8 cellular contexts compared by ENCODE assay signal in genomic region chr3:155744091-155744625, GRCh38. TPM values are rescaled to one million over a fixed set of nuclear protein-coding genes. Genes with fewer than 3 reads are reported as not detected.
DNase-seq lines count a peak whose midpoint lies in the region; ATAC-seq, FAIRE-seq and TF ChIP-seq lines count a peak whose summit lies in the region.

No MANE protein-coding gene starts in this region.

- peak overlapping the region; percentile 54 for H3K4me3 ChIP-seq in MG63
- peak overlapping the region; percentile 46 for H3K4me3 ChIP-seq in K562

- intact Hi-C loops in K562 (cut with micrococcal nuclease): no loop called here

- in situ Hi-C loops in K562 (cut with MboI): no loop called here

- no peak for TF ChIP-seq CTCF in K562 (IDR thresholded peaks at IDR 0.05 in 2 of 3, conservative IDR thresholded peaks at IDR 0.05 in 1 of 3; ENCODE audit: insufficient read depth in 2 of 3, low read depth in 1 of 3, low read length in 3 of 3)

- POLR2A ChIA-PET in K562 (lab: Yijun Ruan, JAX): interaction anchor here (0.8 to 1.2 kb wide), 3 partner anchors 8 to 127 kb away, joined by 3 read pairs; no protein-coding TSS in a partner anchor

- peak overlapping the region; percentile 87 for H3K4me2 ChIP-seq in K562 (ENCODE audit: insufficient read depth, low read length)

- H4K20me1 ChIP-seq in K562 (replicated peaks; ENCODE audit: control insufficient read depth, insufficient read depth, low read length): no peaks in the 10 kb centered on the region

- peaks cover 37% of the 10 kb centered on the region for H3K27me3 ChIP-seq in MG63
- no peaks in the 10 kb centered on the region; a peak in 1 of 5 replicates for H3K27me3 ChIP-seq in K562 (ENCODE audit: control insufficient read depth in 2 of 2, insufficient read depth in 2 of 2, low read length in 2 of 2)

- H3K9me3 ChIP-seq in MG63: no peaks in the 10 kb centered on the region
- H3K9me3 ChIP-seq in K562 (replicated peaks; ENCODE audit: control insufficient read depth, insufficient read depth, low read depth, low read length): no peaks in the 10 kb centered on the region

- H3K36me3 ChIP-seq in MG63 (no peaks in the 10 kb centered on the region), K562 (ENCODE audit: control insufficient read depth, insufficient read depth, low read length) (no peaks in the 10 kb centered on the region)

- H2AFZ ChIP-seq in K562 (ENCODE audit: low read depth, low read length): peak overlapping the region; percentile 84

- ATAC-seq in GM21825 (IDR thresholded peaks at IDR 0.05; ENCODE audit: unreplicated experiment): peak; percentile 45
- ATAC-seq in K562: peak; percentile 79

- H3K27ac ChIP-seq in K562 (ENCODE audit: extremely low read depth, low read depth, low read length): no peak overlapping the region; the same call in 2 of the 3 replicates

- CTCF ChIA-PET in K562 (lab: Yijun Ruan, JAX; ENCODE audit: low intra/inter-chr PET ratio): no interaction called here

- TF ChIP-seq EP300 in K562 (IDR thresholded peaks at IDR 0.05; ENCODE audit: low read length): no peak

- no peaks in the 10 kb centered on the region for H3K9me1 ChIP-seq in K562 (ENCODE audit: control insufficient read depth, insufficient read depth, low read length)

- TF ChIP-seq RAD21 in K562 (CRISPR knock-in tag; conservative IDR thresholded peaks at IDR 0.05 in 1 of 2, IDR thresholded peaks at IDR 0.05 in 1 of 2): no peak

- WGBS in K562 (ENCODE audit: insufficient coverage, low coverage, missing lambda C conversion rate): 2% methylated on average over 38 of the region's 46 CpGs

- peaks cover 7 to 17% of the 10 kb centered on the region in 2 experiments; a peak in 4 of 5 replicates for H3K4me1 ChIP-seq in K562 (replicated peaks in 1 of 2; ENCODE audit: control insufficient read depth in 2 of 2, insufficient read depth in 2 of 2, low read length in 2 of 2)

- peak; percentile 84 for DNase-seq in DMS53 (lab: John Stamatoyannopoulos, UW)
- peak; percentile 47 for DNase-seq in MG63
- DNase-seq in SW480 (ENCODE audit: low spot score): peak; percentile 60
- DNase-seq in K562 (ENCODE audit: extremely low read depth in 1 of 4, low spot score in 3 of 4): peak; percentile 74 to 80 (median 78)
- DNase-seq in islet precursor cell: peak; percentile 87
- DNase-seq in stimulated activated CD4-positive, alpha-beta T cell treated with anti-CD3 and anti-CD28 coated beads, Interleukin-12 subunit alpha, Interleukin-12 subunit beta, amount 100 ng/mL, for 4 hours: peak; percentile 48
- DNase-seq in GM19238 (ENCODE audit: insufficient read length, low spot score): no peak

- H3K9ac ChIP-seq in K562 (ENCODE audit: insufficient read depth in 1 of 2, low read depth in 2 of 2, low read length in 2 of 2): peak overlapping the region; percentile 48 to 97

- FAIRE-seq in K562 (lab: Jason Lieb, UNC): no peak

- H3K79me2 ChIP-seq in K562 (ENCODE audit: control insufficient read depth, insufficient read depth, low read length): no peaks in the 10 kb centered on the region

- no peak for TF ChIP-seq POLR2A in K562 (conservative IDR thresholded peaks at IDR 0.05)

- BruUV-seq in K562 (replicated peaks; lab: Mats Ljungman, UMichigan): no TSS peak

TF ChIP-seq in K562, 482 proteins besides CTCF, POLR2A, EP300 and RAD21 (continues in another document):
- TF ChIP-seq GATAD2B (IDR thresholded peaks at IDR 0.05; ENCODE audit: borderline replicate concordance): no peak
- peak; percentile 95 for TF ChIP-seq NRF1 (conservative IDR thresholded peaks at IDR 0.05 in 1 of 2, IDR thresholded peaks at IDR 0.05 in 1 of 2)
- no peak for TF ChIP-seq SPI1 (IDR thresholded peaks at IDR 0.05; ENCODE audit: borderline replicate concordance, low read depth, low read length)
- no peak for TF ChIP-seq NCOA4 (IDR thresholded peaks at IDR 0.05; ENCODE audit: partially characterized antibody)
- TF ChIP-seq ZNF830 (CRISPR knock-in tag; IDR thresholded peaks at IDR 0.05): no peak
- peak; percentile 44 for TF ChIP-seq KDM5B (IDR thresholded peaks at IDR 0.05; ENCODE audit: insufficient replicate concordance, low read depth, low read length)
- TF ChIP-seq ZSCAN29 (IDR thresholded peaks at IDR 0.05): no peak
- no peak for TF ChIP-seq RHOXF2B (CRISPR knock-in tag; conservative IDR thresholded peaks at IDR 0.05)
- peak; percentile 91 for TF ChIP-seq ZBTB7A (IDR thresholded peaks at IDR 0.05; ENCODE audit: borderline replicate concordance, control insufficient read depth, low read depth, low read length)
- TF ChIP-seq CXXC5 (CRISPR knock-in tag; IDR thresholded peaks at IDR 0.05): peak; percentile 14; the same call in 1 of the 2 replicates
- peak; percentile 43; the same call in 1 of the 2 replicates for TF ChIP-seq PHF8 (IDR thresholded peaks at IDR 0.05; ENCODE audit: borderline replicate concordance, low read length)
- no peak for TF ChIP-seq ZBTB33 (CRISPR knock-in tag; IDR thresholded peaks at IDR 0.05)
- TF ChIP-seq CCNT2 (IDR thresholded peaks at IDR 0.05; ENCODE audit: borderline replicate concordance, extremely low read depth, insufficient read length, low read depth, low read length): peak; percentile 23
- 0 out of 2 replicates have a peak, but pooled peaks have one; percentile 48 for TF ChIP-seq LCOR (CRISPR knock-in tag; IDR thresholded peaks at IDR 0.05)
- peak; percentile 57 for TF ChIP-seq PRDM10 (IDR thresholded peaks at IDR 0.05; ENCODE audit: partially characterized antibody)
- no peak for TF ChIP-seq GTF2E2 (tag; IDR thresholded peaks at IDR 0.05)

RNA-seq across cellular contexts. Expression of gene PLCH1, which starts 0.7 kb away (rescaled TPM):
- not detected in 2 replicates for total RNA-seq in MG63 (2014; rRNA removed; shearing (Covaris generic); ENCODE audit: low replicate concordance)
- total RNA-seq in K562 (2011; cell fraction: chromatin; rRNA removed; ENCODE audit: low replicate concordance): 0.46 and 0.83 TPM in 2 replicates
- 0.39 and 0.50 TPM in 2 replicates for total RNA-seq in K562 (2011; cell fraction: nucleolus; rRNA removed)
- total RNA-seq in K562 (2011; cell fraction: nucleoplasm; rRNA removed): 0.37 and 0.69 TPM in 2 replicates
- total RNA-seq in K562 (2014; rRNA removed) (0.18 and 0.49 TPM in 2 replicates), K562 (2014; rRNA removed; fragmentation: Illumina TruSeq; extraction: Trizol) (0.44 and 0.61 TPM in 2 replicates), K562 (2015; rRNA removed; fragmentation: Illumina TruSeq; extraction: Trizol) (0.40 and 0.49 TPM in 2 replicates), K562 (2021) (0.42 and 0.53 TPM in 2 replicates)
- polyA plus RNA-seq in K562 (2011; rRNA removed) (0.43 and 0.50 TPM in 2 replicates), K562 (2014; fragmentation: Illumina TruSeq; extraction: Trizol) (0.36 and 0.62 TPM in 2 replicates), K562 (2014; fragmentation: Nextera tagmentation; extraction: Ambion mirVana) (under 1 TPM; 0.17 to 0.21 TPM), K562 (2014; rRNA removed) (0.28 and 0.37 TPM in 2 replicates)
- 0.25 and 0.47 TPM in 2 replicates for polyA plus RNA-seq in K562 (2011; cell fraction: cytosol; rRNA removed)
- polyA plus RNA-seq in K562 (2011; cell fraction: nucleus; rRNA removed): 0.41 and 1.00 TPM in 2 replicates
- 0.12 and 0.29 TPM in 2 replicates for polyA plus RNA-seq in K562 (2012)
- 1.2 and 1.9 TPM in 2 replicates for polyA minus RNA-seq in K562 (2011; rRNA and poly(A)+ RNA removed)
- polyA minus RNA-seq in K562 (2011; cell fraction: cytosol; rRNA and poly(A)+ RNA removed): 0.55 and 0.67 TPM in 2 replicates
- polyA minus RNA-seq in K562 (2011; cell fraction: nucleus; rRNA and poly(A)+ RNA removed): 0.94 and 1.3 TPM in 2 replicates
